Comparison of ENCODE assay signal across 19 cellular contexts in genomic region chr17:41334899-41335298, GRCh38. TPM values are rescaled to one million over a fixed set of nuclear protein-coding genes. Genes with fewer than 3 reads are reported as not detected.
DNase-seq lines count a peak whose midpoint lies in the region; ATAC-seq and TF ChIP-seq lines count a peak whose summit lies in the region.
"Had no signal": no experiment of that assay in that cellular context is flagged by ENCODE, and none has a peak within 500 bp of the region (broad histone marks: within the 10 kb centered on the region; RNA-seq: fewer than 3 reads in every experiment).

No MANE protein-coding gene starts in this region.

- POLR2A ChIA-PET in A673 (lab: Charles Lee; ENCODE audit: low non-redundant PET) (no interaction called here), T-cell (lab: Charles Lee) (no interaction called here)

- H3K36me3 ChIP-seq in A673 (ENCODE audit: insufficient read depth, low read length, poor library complexity, severe bottlenecking) = no peaks in the 10 kb centered on the region
- no peaks in the 10 kb centered on the region for H3K36me3 ChIP-seq in BLaER1 treated with 17β-estradiol and CSF1 and Interleukin-3, amounts not matched to agents 10 nM and 100 nM

- peak overlapping the region; percentile 23 to 77 for H3K27ac Mint-ChIP-seq in T-cell
- H3K27ac Mint-ChIP-seq: GM23338 had no signal

- no peak for TF ChIP-seq CTCF in A673 (conservative IDR thresholded peaks at IDR 0.05; ENCODE audit: low read depth, low read length)

- no peaks in the 10 kb centered on the region for H3K9me3 ChIP-seq in A673 (ENCODE audit: low read depth, low read length, poor library complexity, severe bottlenecking)
- peaks cover 0 to 7% (median 0%) of the 10 kb centered on the region in 11 experiments; a peak in 2 of 22 replicates for H3K9me3 ChIP-seq in BLaER1 treated with 17β-estradiol and CSF1 and Interleukin-3, amounts not matched to agents 10 nM and 100 nM (replicated peaks in 1 of 11)
- no peaks in the 10 kb centered on the region for H3K9me3 ChIP-seq in right cardiac atrium (ENCODE audit: control insufficient read depth, low read length)

- BruUV-seq in A673 (replicated peaks; lab: Mats Ljungman, UMichigan) = no TSS peak

- peak overlapping the region; percentile 8 to 63 (median 40); a peak in 20 of 22 replicates for H3K4me2 ChIP-seq in BLaER1 treated with 17β-estradiol and CSF1 and Interleukin-3, amounts not matched to agents 10 nM and 100 nM
- H3K4me2 ChIP-seq: GM23338 had no signal

- ATAC-seq in T-cell (replicated peaks in 1 of 4) = peak in 1 of 4 experiments; percentile 15
- ATAC-seq in HG03280 (IDR thresholded peaks at IDR 0.05; ENCODE audit: unreplicated experiment) = no peak
- ATAC-seq in GM18498 (IDR thresholded peaks at IDR 0.05; ENCODE audit: unreplicated experiment) = no peak
- no peak for ATAC-seq in right cardiac atrium
- ATAC-seq: CD8-positive, alpha-beta T cell; GM12878; GM23338; K562 had no signal

- H3K4me1 ChIP-seq in A673 (ENCODE audit: insufficient read depth, low read length, poor library complexity, severe bottlenecking) (peaks cover 4% of the 10 kb centered on the region), right cardiac atrium (ENCODE audit: control insufficient read depth, insufficient read depth, low read length) (no peaks in the 10 kb centered on the region)
- H3K4me1 ChIP-seq in BLaER1 treated with 17β-estradiol and CSF1 and Interleukin-3, amounts not matched to agents 10 nM and 100 nM = peaks cover 25 to 40% (median 32%) of the 10 kb centered on the region in 10 experiments

- no peaks in the 10 kb centered on the region for H3K27me3 ChIP-seq in A673 (replicated peaks; ENCODE audit: insufficient read depth, low read depth, low read length, poor library complexity)
- no peaks in the 10 kb centered on the region for H3K27me3 ChIP-seq in BLaER1 treated with 17β-estradiol and CSF1 and Interleukin-3, amounts not matched to agents 10 nM and 100 nM
- no peaks in the 10 kb centered on the region for H3K27me3 ChIP-seq in right cardiac atrium (ENCODE audit: control insufficient read depth, insufficient read depth)

- no peak for DNase-seq in A673 (ENCODE audit: low spot score)
- peak in 3 of 34 experiments; percentile 17 to 22 (median 19) for DNase-seq in T-cell
- DNase-seq in islet precursor cell = peak; percentile 43
- DNase-seq in right cardiac atrium = no peak
- DNase-seq: DND-41, GDM1, NCI-H1417 treated with DMSO at 0.1 percent for 48 hours, NCI-H1930, NCI-H748 treated with DMSO at 0.1 percent for 48 hours, Right ventricle myocardium superior had no signal

- 70% methylated on average over 2 of the region's 2 CpGs for WGBS in right cardiac atrium

- no peaks in the 10 kb centered on the region for H3K36me3 Mint-ChIP-seq in T-cell
- H3K36me3 Mint-ChIP-seq: CD8-positive, alpha-beta T cell had no signal

- intact Hi-C loops in A673 (cut with micrococcal nuclease; ENCODE audit: unreplicated experiment) (no loop called here), right cardiac atrium (cut with DNase I) (no loop called here)

- H3K4me1 Mint-ChIP-seq in T-cell = peaks cover 60 to 69% (median 64%) of the 10 kb centered on the region in 3 donors
- H3K4me1 Mint-ChIP-seq: GM23338 had no signal

- no peak overlapping the region for H3K4me3 ChIP-seq in A673 (ENCODE audit: low read depth, low read length, poor library complexity, severe bottlenecking)
- H3K4me3 ChIP-seq in BLaER1 treated with 17β-estradiol and CSF1 and Interleukin-3, amounts not matched to agents 10 nM and 100 nM = no peak overlapping the region
- H3K4me3 ChIP-seq in right cardiac atrium (ENCODE audit: low read length) = no peak overlapping the region
- H3K4me3 ChIP-seq: GM12878, GM23338, K562, SK-N-MC had no signal

- H3K27me3 Mint-ChIP-seq in T-cell = no peaks in the 10 kb centered on the region

- H3K9me3 Mint-ChIP-seq in T-cell = no peaks in the 10 kb centered on the region
- H3K9me3 Mint-ChIP-seq: CD8-positive, alpha-beta T cell had no signal

- CTCF ChIA-PET in A673 (lab: Charles Lee) = no interaction called here
- CTCF ChIA-PET in T-cell (lab: Charles Lee) = interaction anchor here in 1 of 2 donors (0.8 kb wide), 1 partner anchor 692 kb away, joined by 6 read pairs; no protein-coding TSS in a partner anchor

- no peaks in the 10 kb centered on the region for H4K20me1 ChIP-seq in BLaER1 treated with 17β-estradiol and CSF1 and Interleukin-3, amounts not matched to agents 10 nM and 100 nM

- H3K27ac ChIP-seq in A673 (ENCODE audit: low read depth, low read length, poor library complexity, severe bottlenecking) (peak overlapping the region; percentile 23), right cardiac atrium (ENCODE audit: low read length) (no peak overlapping the region)
- peak overlapping the region in 9 of 11 experiments; percentile 9 to 74 (median 58); a peak in 15 of 22 replicates for H3K27ac ChIP-seq in BLaER1 treated with 17β-estradiol and CSF1 and Interleukin-3, amounts not matched to agents 10 nM and 100 nM
- H3K27ac ChIP-seq: SK-N-MC had no signal

- peak overlapping the region in 1 of 11 experiments; percentile 8; a peak in 1 of 22 replicates for H3K9ac ChIP-seq in BLaER1 treated with 17β-estradiol and CSF1 and Interleukin-3, amounts not matched to agents 10 nM and 100 nM

- H3K4me3 Mint-ChIP-seq in T-cell = peak overlapping the region in 1 of 3 donors; percentile 47
- H3K4me3 Mint-ChIP-seq: GM23338 had no signal

RNA-seq across cellular contexts. Expression of gene KRT33A, which starts 15.7 kb away (rescaled TPM):
- total RNA-seq in A673 (2021) = not detected in 2 replicates
- not detected for total RNA-seq in T-cell
- total RNA-seq in right cardiac atrium = not detected
- polyA plus RNA-seq in right cardiac atrium = not detected
- total RNA-seq: CD8-positive, alpha-beta T cell; GM12878; GM23338; K562; NCI-H460; Right ventricle myocardium superior had no signal
- polyA plus RNA-seq: GM12878, GM23338, K562 had no signal

RNA-seq across cellular contexts. Expression of gene KRTAP17-1, which starts 19.4 kb away (rescaled TPM):
- total RNA-seq in A673 (2021) = not detected in 2 replicates
- total RNA-seq in T-cell = not detected
- not detected for total RNA-seq in right cardiac atrium
- polyA plus RNA-seq in right cardiac atrium = not detected
- total RNA-seq: CD8-positive, alpha-beta T cell; GM23338; K562; NCI-H460; Right ventricle myocardium superior had no signal
- polyA plus RNA-seq: GM23338, K562 had no signal

RNA-seq across cellular contexts. Expression of gene KRTAP16-1, which starts 25.8 kb away (rescaled TPM):
- total RNA-seq in A673 (2021) = not detected in 2 replicates
- total RNA-seq in T-cell = 1 to 10 TPM in 1 of 5 donors, under 1 TPM in 3, not detected in 1; 0.16 to 1.1 (median 0.45) TPM
- total RNA-seq in right cardiac atrium = not detected
- polyA plus RNA-seq in right cardiac atrium = not detected
- total RNA-seq: GM12878, GM23338, K562, NCI-H460, Right ventricle myocardium superior had no signal
- polyA plus RNA-seq: GM23338, K562 had no signal

RNA-seq across cellular contexts. Expression of gene KRTAP29-1, which starts 32.2 kb away (rescaled TPM):
- total RNA-seq in A673 (2021) (not detected in 2 replicates), T-cell (under 1 TPM in 2 of 5 donors, not detected in 3; 0.43 to 0.84 TPM), right cardiac atrium (not detected)
- polyA plus RNA-seq in right cardiac atrium = not detected
- total RNA-seq: CD8-positive, alpha-beta T cell; GM12878; GM23338; K562; NCI-H460; Right ventricle myocardium superior had no signal
- polyA plus RNA-seq: GM23338, K562 had no signal

RNA-seq across cellular contexts. Expression of gene KRT33B, which starts 34.7 kb away (rescaled TPM):
- total RNA-seq in A673 (2021) (not detected in 2 replicates), T-cell (not detected), right cardiac atrium (not detected)
- not detected for polyA plus RNA-seq in right cardiac atrium
- total RNA-seq: CD8-positive, alpha-beta T cell; GM12878; GM23338; K562; NCI-H460; Right ventricle myocardium superior had no signal
- polyA plus RNA-seq: GM12878, GM23338, K562 had no signal
